8 cellular contexts compared by ENCODE assay signal in the genomic region with DNA sequence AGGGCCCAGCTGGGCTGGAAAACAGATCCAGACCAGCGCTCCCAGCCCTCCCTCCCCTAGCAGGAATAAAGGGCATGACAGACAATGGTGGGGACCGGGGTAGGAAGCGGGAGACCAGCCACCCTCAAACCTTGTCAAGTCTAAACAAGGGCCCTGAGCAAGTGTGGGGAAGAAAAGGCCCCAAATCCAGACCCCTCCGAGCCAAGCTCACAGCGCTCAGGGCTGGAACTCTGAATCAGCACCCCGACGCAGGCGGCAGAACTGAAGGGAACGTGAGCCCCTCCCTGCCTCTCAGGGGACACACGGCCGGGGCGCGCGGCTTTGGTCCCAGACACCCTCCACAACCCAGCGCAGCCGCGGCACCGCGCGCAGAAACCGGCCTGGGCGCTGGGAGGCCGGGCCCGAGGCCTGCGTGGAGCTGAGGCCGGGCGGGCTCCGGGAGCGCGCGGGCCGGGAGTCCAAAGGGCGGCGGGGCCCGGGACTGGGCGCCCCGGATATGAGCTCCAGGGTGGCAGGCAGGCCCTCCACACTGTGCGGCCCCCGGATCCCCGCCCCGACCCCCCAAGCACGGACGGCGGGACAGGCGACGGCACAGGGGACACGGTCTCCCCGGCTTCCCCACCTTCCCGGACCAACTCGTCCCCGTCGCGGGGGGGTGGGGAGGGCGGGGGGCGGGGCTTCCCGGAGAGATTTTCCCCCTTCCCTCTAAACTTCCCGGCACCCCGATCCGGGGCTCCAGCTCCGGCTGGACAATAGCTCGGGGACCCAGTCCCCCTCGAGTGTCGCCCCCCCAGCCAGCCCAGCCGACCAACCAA. TPM values are rescaled to one million over a fixed set of nuclear protein-coding genes. Genes with fewer than 3 reads are reported as not detected.
DNase-seq lines count a peak whose midpoint lies in the region; ATAC-seq and TF ChIP-seq lines count a peak whose summit lies in the region.

No MANE protein-coding gene starts in this region.

- H3K27ac ChIP-seq in CD4-positive, CD25-positive, alpha-beta regulatory T cell (ENCODE audit: insufficient read depth, low read length, poor library complexity, severe bottlenecking), result no peak overlapping the region
- H3K27ac ChIP-seq in upper lobe of right lung, result peak overlapping the region; percentile 82

- WGBS in lower leg skin, 2 donors, result 8 to 14% methylated on average over 14 to 44 of the region's 64 CpGs

- intact Hi-C loops in lower leg skin (cut with DNase I; ENCODE audit: low total_unique reads) (no loop called here), upper lobe of right lung (cut with DNase I) (no loop called here)

- ATAC-seq in CD4-positive, CD25-positive, alpha-beta regulatory T cell (ENCODE audit: low read depth in 2 of 2), result no peak
- peak; percentile 45 for ATAC-seq in upper lobe of right lung

- peaks cover 0 to 2% (median 0%) of the 10 kb centered on the region in 7 donors for H3K9me3 Mint-ChIP-seq in CD4-positive, CD25-positive, alpha-beta regulatory T cell
- no peaks in the 10 kb centered on the region for H3K9me3 Mint-ChIP-seq in chondrocyte (ENCODE audit: low read depth)

- H3K36me3 ChIP-seq in CD4-positive, CD25-positive, alpha-beta regulatory T cell (ENCODE audit: control insufficient read depth, insufficient read depth, low read length), result no peaks in the 10 kb centered on the region
- no peaks in the 10 kb centered on the region for H3K36me3 ChIP-seq in upper lobe of right lung

- DNase-seq in CD4-positive, CD25-positive, alpha-beta regulatory T cell, result no peak
- DNase-seq in LNCaP clone FGC (ENCODE audit: low read depth) (no peak), chondrocyte (ENCODE audit: low spot score) (peak; percentile 67), lower leg skin (ENCODE audit: low spot score in 2 of 2) (peak in 1 of 2 donors; percentile 91), upper lobe of right lung (peak; percentile 83), dermis blood vessel endothelial cell (no peak), pons (ENCODE audit: low spot score) (no peak)
- no peak for DNase-seq in stimulated activated CD4-positive, alpha-beta T cell treated with anti-CD3 and anti-CD28 coated beads, Interleukin-4, amount 100 ng/mL, for 4 hours

- H3K4me3 ChIP-seq in CD4-positive, CD25-positive, alpha-beta regulatory T cell (ENCODE audit: low read depth, low read length), result no peak overlapping the region
- H3K4me3 ChIP-seq in LNCaP clone FGC (ENCODE audit: low read depth, low read length) (peak overlapping the region; percentile 69), lower leg skin (ENCODE audit: low read depth, poor library complexity, severe bottlenecking) (peak overlapping the region; percentile 78), upper lobe of right lung (peak overlapping the region; percentile 66)

- TF ChIP-seq CTCF in LNCaP clone FGC (IDR thresholded peaks at IDR 0.05; ENCODE audit: control insufficient read depth, extremely low read depth, insufficient read depth) (no peak), chondrocyte (IDR thresholded peaks at IDR 0.05) (no peak), lower leg skin (IDR thresholded peaks at IDR 0.05) (no peak), upper lobe of right lung (IDR thresholded peaks at IDR 0.05) (no peak)

- peaks cover 10% of the 10 kb centered on the region for H3K27me3 ChIP-seq in CD4-positive, CD25-positive, alpha-beta regulatory T cell (ENCODE audit: control insufficient read depth, insufficient read depth, low read length)
- peaks cover 4% of the 10 kb centered on the region for H3K27me3 ChIP-seq in upper lobe of right lung

- TF ChIP-seq POLR2A in lower leg skin (IDR thresholded peaks at IDR 0.05), result no peak

- H3K4me1 ChIP-seq in CD4-positive, CD25-positive, alpha-beta regulatory T cell (ENCODE audit: control insufficient read depth, insufficient read depth, low read length, poor library complexity, severe bottlenecking), result peaks cover 17% of the 10 kb centered on the region
- H3K4me1 ChIP-seq in upper lobe of right lung, result peaks cover 48% of the 10 kb centered on the region

- peak overlapping the region; percentile 81 to 90 (median 84) for H3K4me3 Mint-ChIP-seq in CD4-positive, CD25-positive, alpha-beta regulatory T cell
- peak overlapping the region; percentile 85 for H3K4me3 Mint-ChIP-seq in chondrocyte (ENCODE audit: unreplicated experiment)

- no peaks in the 10 kb centered on the region for H3K36me3 Mint-ChIP-seq in CD4-positive, CD25-positive, alpha-beta regulatory T cell
- no peaks in the 10 kb centered on the region for H3K36me3 Mint-ChIP-seq in chondrocyte (ENCODE audit: low read depth)

- H3K4me1 Mint-ChIP-seq in CD4-positive, CD25-positive, alpha-beta regulatory T cell, result peaks cover 0 to 24% (median 5%) of the 10 kb centered on the region in 4 donors
- H3K4me1 Mint-ChIP-seq in chondrocyte (ENCODE audit: low read depth), result peaks cover 70% of the 10 kb centered on the region

- peaks cover 28% of the 10 kb centered on the region for H3K27me3 Mint-ChIP-seq in CD4-positive, CD25-positive, alpha-beta regulatory T cell
- no peaks in the 10 kb centered on the region for H3K27me3 Mint-ChIP-seq in chondrocyte (ENCODE audit: low read depth)

- H3K27ac Mint-ChIP-seq in CD4-positive, CD25-positive, alpha-beta regulatory T cell, result peak overlapping the region in 1 of 3 donors; percentile 47
- peak overlapping the region; percentile 85 for H3K27ac Mint-ChIP-seq in chondrocyte (ENCODE audit: unreplicated experiment)

- H3K9me3 ChIP-seq in CD4-positive, CD25-positive, alpha-beta regulatory T cell (ENCODE audit: control insufficient read depth in 2 of 2, low read length in 2 of 2), result no peaks in the 10 kb centered on the region
- H3K9me3 ChIP-seq in upper lobe of right lung, result no peaks in the 10 kb centered on the region

RNA-seq across cellular contexts. Expression of a gene that starts 0.6 kb away (rescaled TPM):
- total RNA-seq in CD4-positive, CD25-positive, alpha-beta regulatory T cell, result not detected
- under 1 TPM in 3 of 4 donors, not detected in 1; 0.18 to 0.24 (median 0.20) TPM for polyA plus RNA-seq in CD4-positive, CD25-positive, alpha-beta regulatory T cell
- total RNA-seq in chondrocyte (35.1 to 57.1 TPM (median 56.8 TPM) in 3 replicates), lower leg skin (10 to 100 TPM; 51.3 to 73.2 (median 56.8) TPM), upper lobe of right lung (23.4 TPM), dermis blood vessel endothelial cell (0.33 and 0.68 TPM in 2 replicates)

RNA-seq across cellular contexts. Expression of a gene that starts 16.5 kb away (rescaled TPM):
- not detected for total RNA-seq in CD4-positive, CD25-positive, alpha-beta regulatory T cell
- not detected for polyA plus RNA-seq in CD4-positive, CD25-positive, alpha-beta regulatory T cell
- total RNA-seq in chondrocyte (not detected in 3 replicates), lower leg skin (under 1 TPM in 2 of 4 donors, not detected in 2; 0.61 to 0.65 TPM), upper lobe of right lung (not detected), dermis blood vessel endothelial cell (not detected in 2 replicates)

RNA-seq across cellular contexts. Expression of a gene that starts 28.0 kb away (rescaled TPM):
- total RNA-seq in CD4-positive, CD25-positive, alpha-beta regulatory T cell, result 1,327 TPM
- polyA plus RNA-seq in CD4-positive, CD25-positive, alpha-beta regulatory T cell, result 1,000 to 10,000 TPM in 2 of 4 donors, 100 to 1,000 TPM in 2; 848 to 1,343 (median 1,026) TPM
- total RNA-seq in chondrocyte (844 to 899 TPM (median 848 TPM) in 3 replicates), lower leg skin (1,000 to 10,000 TPM; 1,714 to 2,467 (median 2,118) TPM), upper lobe of right lung (941 TPM), dermis blood vessel endothelial cell (1,962 and 2,039 TPM in 2 replicates)

RNA-seq across cellular contexts. Expression of a gene that starts 44.1 kb away (rescaled TPM):
- total RNA-seq in CD4-positive, CD25-positive, alpha-beta regulatory T cell, result 5.5 TPM
- 1 to 10 TPM; 4.8 to 6.6 (median 5.2) TPM for polyA plus RNA-seq in CD4-positive, CD25-positive, alpha-beta regulatory T cell
- total RNA-seq in chondrocyte (5.6 to 7.4 TPM (median 6.8 TPM) in 3 replicates), lower leg skin (10 to 100 TPM; 17.5 to 36.7 (median 34.2) TPM), upper lobe of right lung (10.4 TPM), dermis blood vessel endothelial cell (14.5 and 18.0 TPM in 2 replicates)

Comparison
In these comparisons a context has a peak if more than half of its experiments do, and no peak if none do; other contexts are left out.
1. DNase-seq: peak in chondrocyte (single experiment) and upper lobe of right lung (single experiment); none in CD4-positive, CD25-positive, alpha-beta regulatory T cell (0 of 3), LNCaP clone FGC (single experiment), stimulated activated CD4-positive, alpha-beta T cell treated with anti-CD3 and anti-CD28 coated beads, Interleukin-4, amount 100 ng/mL, for 4 hours (0 of 2), dermis blood vessel endothelial cell (single experiment) and pons (single experiment).
2. RNA of a gene that starts 0.6 kb away (total RNA-seq): 51.3 to 73.2 TPM in lower leg skin, 35.1 to 57.1 TPM in chondrocyte and 23.4 TPM in upper lobe of right lung (single experiment); 0.33 to 0.68 TPM in dermis blood vessel endothelial cell and not detected in CD4-positive, CD25-positive, alpha-beta regulatory T cell (single experiment); every median in the first group is over 10 times any median in the second.